7 cellular contexts compared by ENCODE assay signal in the genomic region with DNA sequence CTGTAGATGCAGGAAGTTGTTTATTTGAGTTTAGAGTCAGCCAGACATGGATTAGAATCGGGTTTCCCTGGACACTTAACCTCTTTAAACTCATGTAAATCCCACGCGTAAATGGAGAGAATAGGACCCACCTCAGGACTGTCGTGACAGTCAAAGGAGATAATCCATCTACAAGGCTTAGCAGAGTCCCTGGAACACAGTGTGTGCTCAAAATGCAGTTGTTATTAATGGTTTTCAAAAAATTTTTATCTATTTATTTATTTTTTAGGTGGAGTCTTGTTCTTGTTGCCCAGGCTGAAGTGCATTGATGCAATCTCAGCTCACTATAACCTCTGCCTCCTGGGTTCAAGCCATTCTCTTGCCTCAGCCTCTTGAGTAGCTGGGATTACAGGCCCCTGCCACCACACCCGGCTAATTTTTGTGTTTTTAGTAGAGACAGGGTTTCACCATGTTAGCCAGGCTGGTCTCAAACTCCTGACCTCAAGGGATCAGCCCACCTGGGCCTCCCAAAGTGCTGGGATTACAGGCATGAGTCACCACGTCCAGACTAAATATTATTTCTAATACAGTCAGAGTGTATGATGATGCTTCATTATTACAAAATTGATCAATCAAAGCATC. TPM values are rescaled to one million over a fixed set of nuclear protein-coding genes. Genes with fewer than 3 reads are reported as not detected.
DNase-seq lines count a peak whose midpoint lies in the region; ATAC-seq, FAIRE-seq and TF ChIP-seq lines count a peak whose summit lies in the region.
"Not testable (repeated sequence)": the region's sequence is repeated elsewhere in the genome, so short reads cannot be mapped to it uniquely, and the experiment has no call there.

No MANE protein-coding gene starts in this region.

- H3K9me2 ChIP-seq in HCT116 (ENCODE audit: insufficient read depth), result not testable (repeated sequence)

- not testable (repeated sequence) for H3K36me3 ChIP-seq in HCT116 (ENCODE audit: control insufficient read depth in 1 of 2, insufficient read depth in 2 of 2, low read length in 2 of 2); Panc1 (ENCODE audit: control insufficient read depth, insufficient read depth, low read length); breast epithelium; HepG2 (replicated peaks in 1 of 2; ENCODE audit: control insufficient read depth in 1 of 2, insufficient read depth in 2 of 2, low read length in 2 of 2); neutrophil

- not testable (repeated sequence) for TF ChIP-seq CTCF in HCT116 (IDR thresholded peaks at IDR 0.05 in 2 of 3, conservative IDR thresholded peaks at IDR 0.05 in 1 of 3; ENCODE audit: borderline replicate concordance in 1 of 3, insufficient read depth in 1 of 3, low read depth in 2 of 3, low read length in 2 of 3); Panc1 (IDR thresholded peaks at IDR 0.05); breast epithelium (IDR thresholded peaks at IDR 0.05); fibroblast of the aortic adventitia (IDR thresholded peaks at IDR 0.05; ENCODE audit: insufficient read depth, low read length); HepG2 (CRISPR knock-in tag; IDR thresholded peaks at IDR 0.05); neutrophil (IDR thresholded peaks at IDR 0.05)

- 6% methylated on average over 5 of the region's 6 CpGs for WGBS in HepG2 (ENCODE audit: low lambda C conversion rate)

- TF ChIP-seq POLR2A in HCT116 (IDR thresholded peaks at IDR 0.05; ENCODE audit: borderline replicate concordance, extremely low read depth, insufficient read depth, insufficient read length); breast epithelium (IDR thresholded peaks at IDR 0.05); HepG2 (IDR thresholded peaks at IDR 0.05; ENCODE audit: insufficient read depth in 1 of 2, low read depth in 2 of 2, low read length in 2 of 2): not testable (repeated sequence)

- not testable (repeated sequence) for BruUV-seq in HCT116 (replicated peaks; lab: Mats Ljungman, UMichigan); Panc1 (replicated peaks; lab: Mats Ljungman, UMichigan); HepG2 (replicated peaks; lab: Mats Ljungman, UMichigan)

- intact Hi-C loops in HCT116 (cut with micrococcal nuclease); Panc1 (cut with micrococcal nuclease; ENCODE audit: unreplicated experiment); breast epithelium (cut with DNase I; ENCODE audit: low total_unique reads); HepG2 (cut with micrococcal nuclease; ENCODE audit: unreplicated experiment): not testable (repeated sequence)

- peak overlapping the region; percentile 59 for H3K4me2 ChIP-seq in HCT116 (ENCODE audit: low read length)
- peak overlapping the region; percentile 93 for H3K4me2 ChIP-seq in HepG2 (ENCODE audit: low read depth, low read length)

- H3K9me3 Mint-ChIP-seq in stimulated activated memory B cell treated with anti-CD40 and anti-IgM and Interleukin-4, amounts not matched to agents 10 μg/mL and 1 μg/mL and 100 μg/mL, for 72 hours, result not testable (repeated sequence)

- H3K4me3 ChIP-seq in HCT116 (replicated peaks in 1 of 2; ENCODE audit: low read depth in 1 of 2, low read length in 2 of 2) (0 out of 4 replicates have a peak overlapping the region, but pooled peaks of 1 of the 2 experiments have one; percentile 2), HepG2 (replicated peaks in 1 of 3; ENCODE audit: insufficient read depth in 1 of 3, low read depth in 2 of 3, low read length in 3 of 3) (peak overlapping the region; percentile 28 to 62 (median 36); a peak in 4 of 6 replicates)
- H3K4me3 ChIP-seq in Panc1 (ENCODE audit: low read depth in 2 of 2, low read length in 2 of 2); breast epithelium; fibroblast of the aortic adventitia (ENCODE audit: low read depth, low read length); neutrophil (ENCODE audit: low read depth in 1 of 2, low read length in 1 of 2): not testable (repeated sequence)

- not testable (repeated sequence) for H3K9ac ChIP-seq in HCT116 (ENCODE audit: low read length)
- peak overlapping the region; percentile 68 for H3K9ac ChIP-seq in HepG2 (ENCODE audit: insufficient read depth, low read depth, low read length)

- peaks cover 75% of the 10 kb centered on the region for H3K4me1 Mint-ChIP-seq in stimulated activated memory B cell treated with anti-CD40 and anti-IgM and Interleukin-4, amounts not matched to agents 10 μg/mL and 1 μg/mL and 100 μg/mL, for 72 hours

- not testable (repeated sequence) for H4K20me1 ChIP-seq in HCT116 (ENCODE audit: insufficient read depth); HepG2 (ENCODE audit: insufficient read depth, low read length)

- DNase-seq in HCT116 (ENCODE audit: low read depth, low spot score); Panc1 (ENCODE audit: low read depth, low spot score); breast epithelium (ENCODE audit: low spot score in 2 of 2); HepG2 (ENCODE audit: low spot score): not testable (repeated sequence)
- DNase-seq in fibroblast of the aortic adventitia (ENCODE audit: low read depth), result peak; percentile 32

- H3K27ac ChIP-seq in HCT116 (ENCODE audit: low read depth, low read length), result not testable (repeated sequence)
- peak overlapping the region; percentile 39; the same call in 1 of the 2 replicates for H3K27ac ChIP-seq in Panc1 (ENCODE audit: low read length)
- H3K27ac ChIP-seq in breast epithelium, result peak overlapping the region; percentile 48 to 64
- peak overlapping the region; percentile 72 for H3K27ac ChIP-seq in HepG2 (ENCODE audit: extremely low read length, insufficient read depth, low read length)
- H3K27ac ChIP-seq in neutrophil, result peak overlapping the region; percentile 64

- peak; percentile 39 for ATAC-seq in HCT116
- ATAC-seq in Panc1; HepG2; stimulated activated memory B cell treated with anti-CD40 and anti-IgM and Interleukin-4, amounts not matched to agents 10 μg/mL and 1 μg/mL and 100 μg/mL, for 72 hours: not testable (repeated sequence)

- H3K27me3 ChIP-seq in HCT116 (ENCODE audit: insufficient read depth, low read length); Panc1 (ENCODE audit: control insufficient read depth, insufficient read depth, low read length); breast epithelium; HepG2 (ENCODE audit: control insufficient read depth in 1 of 2, insufficient read depth in 2 of 2, low read length in 2 of 2); neutrophil: not testable (repeated sequence)

- not testable (repeated sequence) for TF ChIP-seq EP300 in HepG2 (IDR thresholded peaks at IDR 0.05; ENCODE audit: low read depth in 2 of 2, low read length in 2 of 2); HepG2 (CRISPR knock-in tag; IDR thresholded peaks at IDR 0.05; ENCODE audit: borderline replicate concordance)

- not testable (repeated sequence) for H3K79me2 ChIP-seq in HCT116 (ENCODE audit: insufficient read depth, low read length); HepG2 (ENCODE audit: insufficient read depth, low read length)

- not testable (repeated sequence) for H3K36me3 Mint-ChIP-seq in stimulated activated memory B cell treated with anti-CD40 and anti-IgM and Interleukin-4, amounts not matched to agents 10 μg/mL and 1 μg/mL and 100 μg/mL, for 72 hours

- TF ChIP-seq RAD21 in HCT116 (IDR thresholded peaks at IDR 0.05; ENCODE audit: low read depth); HepG2 (CRISPR knock-in tag; IDR thresholded peaks at IDR 0.05): not testable (repeated sequence)

- peaks cover 12 to 16% of the 10 kb centered on the region in 2 experiments for H3K4me1 ChIP-seq in HCT116 (ENCODE audit: control insufficient read depth in 1 of 2, insufficient read depth in 2 of 2, low read length in 2 of 2)
- H3K4me1 ChIP-seq in Panc1 (ENCODE audit: control insufficient read depth, insufficient read depth, low read length); breast epithelium: not testable (repeated sequence)
- H3K4me1 ChIP-seq in HepG2 (ENCODE audit: insufficient read depth, low read length), result peaks cover 71% of the 10 kb centered on the region
- H3K4me1 ChIP-seq in neutrophil (ENCODE audit: control insufficient read depth in 1 of 2, insufficient read depth in 1 of 2, low read depth in 1 of 2, low read length in 1 of 2), result peaks cover 74 to 75% of the 10 kb centered on the region in 2 experiments

- not testable (repeated sequence) for FAIRE-seq in HepG2 (lab: Jason Lieb, UNC)

- RAD21 ChIA-PET in HCT116 (lab: Charles Lee; ENCODE audit: low non-redundant PET in 1 of 2, low total read pairs in 2 of 2, uncharacterized antibody in 2 of 2, unreplicated experiment in 2 of 2), result not testable (repeated sequence)

- POLR2A ChIA-PET in HCT116 (lab: Charles Lee) (interaction anchor here (0.9 to 1.4 kb wide), 2 partner anchors 10 to 14 kb away, joined by 3 read pairs; no protein-coding TSS in a partner anchor), HepG2 (lab: Yijun Ruan, JAX) (interaction anchor here (1.1 to 3.3 kb wide), 6 partner anchors 10 to 182 kb away, joined by 5 to 53 read pairs (median 6); a partner anchor contains a TSS)
- POLR2A ChIA-PET in Panc1 (lab: Charles Lee), result not testable (repeated sequence)

- H2AFZ ChIP-seq in HCT116 (ENCODE audit: low read depth, low read length, poor library complexity, severe bottlenecking), result peak overlapping the region; percentile 59
- not testable (repeated sequence) for H2AFZ ChIP-seq in HepG2 (ENCODE audit: low read length)

- in situ Hi-C loops in Panc1 (cut with HindIII; ENCODE audit: low pct_unique_long_range_greater_than_20kb, low sequenced_read_pairs); HepG2 (cut with HindIII; ENCODE audit: extremely low pct_ligation_motif_present, low pct_unique_long_range_greater_than_20kb): not testable (repeated sequence)

- peak overlapping the region; percentile 94 for H3K27ac Mint-ChIP-seq in stimulated activated memory B cell treated with anti-CD40 and anti-IgM and Interleukin-4, amounts not matched to agents 10 μg/mL and 1 μg/mL and 100 μg/mL, for 72 hours

- H3K4me3 Mint-ChIP-seq in stimulated activated memory B cell treated with anti-CD40 and anti-IgM and Interleukin-4, amounts not matched to agents 10 μg/mL and 1 μg/mL and 100 μg/mL, for 72 hours, result peak overlapping the region; percentile 37

- H3K9me3 ChIP-seq in HCT116 (ENCODE audit: control insufficient read depth in 1 of 2, insufficient read depth in 1 of 2, low read depth in 1 of 2, low read length in 2 of 2); Panc1 (ENCODE audit: control insufficient read depth, insufficient read depth, low read depth, low read length); breast epithelium; HepG2 (ENCODE audit: low read length); neutrophil: not testable (repeated sequence)

- CTCF ChIA-PET in HCT116 (lab: Charles Lee), result interaction anchor here (0.6 to 1.7 kb wide), 2 partner anchors 10 to 74 kb away, joined by 4 to 6 read pairs; a partner anchor contains a TSS
- CTCF ChIA-PET in Panc1 (lab: Charles Lee), result interaction anchor here (0.6 kb wide), 1 partner anchor 100 kb away, joined by 5 read pairs; no protein-coding TSS in a partner anchor
- CTCF ChIA-PET in HepG2 (lab: Yijun Ruan, JAX; ENCODE audit: low intra/inter-chr PET ratio, low total read pairs), result interaction anchor here (1.4 kb wide), 1 partner anchor 10 kb away, joined by 3 read pairs; a partner anchor contains a TSS

- H3K27me3 Mint-ChIP-seq in stimulated activated memory B cell treated with anti-CD40 and anti-IgM and Interleukin-4, amounts not matched to agents 10 μg/mL and 1 μg/mL and 100 μg/mL, for 72 hours, result not testable (repeated sequence)

RNA-seq across cellular contexts. Expression of a gene that starts 10.2 kb away (rescaled TPM):
- total RNA-seq in HCT116 (2021; ENCODE audit: unreplicated experiment) (4.5 TPM), Panc1 (2021; ENCODE audit: unreplicated experiment) (4.8 TPM), breast epithelium (10 to 100 TPM; 34.4 to 45.9 (median 40.2) TPM), fibroblast of the aortic adventitia (ENCODE audit: low replicate concordance) (12.8 and 22.9 TPM in 2 replicates), HepG2 (2016; rRNA removed; fragmentation: Illumina TruSeq; extraction: Trizol) (19.3 and 21.8 TPM in 2 replicates)
- polyA plus RNA-seq in HCT116 (2012), result 3.5 and 6.0 TPM in 2 replicates
- polyA plus RNA-seq in Panc1 (2012; ENCODE audit: insufficient read length), result 1.3 TPM
- total RNA-seq in HepG2 (2016; cell fraction: cytosol; rRNA removed; fragmentation: Illumina TruSeq; extraction: Trizol; ENCODE audit: low read depth), result 12.2 and 13.6 TPM in 2 replicates
- total RNA-seq in HepG2 (2016; cell fraction: insoluble cytoplasmic fraction; rRNA removed; fragmentation: Illumina TruSeq; extraction: Trizol), result 18.0 and 21.2 TPM in 2 replicates
- total RNA-seq in HepG2 (2016; cell fraction: membrane; rRNA removed; fragmentation: Illumina TruSeq; extraction: Trizol), result 15.3 and 19.2 TPM in 2 replicates
- total RNA-seq in HepG2 (2016; cell fraction: nucleus; rRNA removed; fragmentation: Illumina TruSeq; extraction: Trizol), result 22.1 and 23.1 TPM in 2 replicates
- polyA plus RNA-seq in HepG2 (2011; rRNA removed), result 26.6 and 37.9 TPM in 2 replicates
- 12.9 and 14.6 TPM in 2 replicates for polyA plus RNA-seq in HepG2 (2011; cell fraction: cytosol; rRNA removed)
- polyA plus RNA-seq in HepG2 (2011; cell fraction: nucleus; rRNA removed), result 26.9 and 27.5 TPM in 2 replicates
- polyA plus RNA-seq in HepG2 (2012), result 11.2 and 14.3 TPM in 2 replicates
- 8.6 and 13.3 TPM in 2 replicates for polyA plus RNA-seq in HepG2 (2016; cell fraction: cytosol; fragmentation: Illumina TruSeq; extraction: Trizol; ENCODE audit: low read depth)
- 15.6 and 17.9 TPM in 2 replicates for polyA plus RNA-seq in HepG2 (2016; cell fraction: insoluble cytoplasmic fraction; fragmentation: Illumina TruSeq; extraction: Trizol; ENCODE audit: low read depth)
- polyA plus RNA-seq in HepG2 (2016; cell fraction: membrane; fragmentation: Illumina TruSeq; extraction: Trizol; ENCODE audit: low read depth), result 9.4 and 12.4 TPM in 2 replicates
- polyA plus RNA-seq in HepG2 (2016; cell fraction: nucleus; fragmentation: Illumina TruSeq; extraction: Trizol; ENCODE audit: insufficient read depth, low read depth), result 41.0 and 46.6 TPM in 2 replicates
- 15.0 and 17.4 TPM in 2 replicates for polyA minus RNA-seq in HepG2 (2011; rRNA and poly(A)+ RNA removed; ENCODE audit: low replicate concordance)
- 7.3 and 10.3 TPM in 2 replicates for polyA minus RNA-seq in HepG2 (2011; cell fraction: cytosol; rRNA and poly(A)+ RNA removed)
- 30.6 and 31.2 TPM in 2 replicates for polyA minus RNA-seq in HepG2 (2011; cell fraction: nucleus; rRNA and poly(A)+ RNA removed)
